30 cellular contexts compared by ENCODE assay signal in genomic region chr12:27052176-27052575, GRCh38. TPM values are rescaled to one million over a fixed set of nuclear protein-coding genes. Genes with fewer than 3 reads are reported as not detected.
"Had no signal": no experiment of that assay in that cellular context is flagged by ENCODE, and none has a peak within 500 bp of the region (broad histone marks: within the 10 kb centered on the region; RNA-seq: fewer than 3 reads in every experiment).

No MANE protein-coding gene starts in this region.

- DNase-seq: activated CD4-positive, alpha-beta T cell treated with anti-CD3 and anti-CD28 coated beads for 48 hours; activated CD4-positive, alpha-beta T cell treated with anti-CD3 and anti-CD28 coated beads, Interleukin-2, amount 50 U/mL, for 4 hours; activated CD8-positive, alpha-beta memory T cell treated with anti-CD3 and anti-CD28 coated beads, Interleukin-2, amount 50 U/mL, for 48 hours; activated CD8-positive, alpha-beta T cell treated with anti-CD3 and anti-CD28 coated beads, Interleukin-2, amount 10 ng/mL, durations not matched to agents 7 days and 5 days; activated effector memory CD4-positive, alpha-beta T cell treated with Interleukin-2 at 50 U/mL for 16 hours; activated naive CD4-positive, alpha-beta T cell; activated T-cell treated with anti-CD3 and anti-CD28 coated beads, Interleukin-2, amount 50 U/mL, for 1 hour; aorta; KG1; MG63; MV-4-11; NCI-H1105; NCI-H1436 treated with DMSO at 0.1 percent for 48 hours; NCI-H187; NCI-H2081; NCI-H2171; NCI-H2227 treated with DMSO at 0.1 percent for 48 hours; NCI-H526; NCI-H774; RPMI8226; SHP77 had no signal

- H3K4me1 ChIP-seq: SJSA1 had no signal

- H3K9me3 ChIP-seq: MG63, SJSA1 had no signal

- H3K36me3 ChIP-seq: MG63 had no signal

- H3K27me3 ChIP-seq: MG63, SJSA1 had no signal

- ATAC-seq: activated CD4-positive, CD25-positive, alpha-beta regulatory T cell treated with anti-CD3 and anti-CD28 coated beads, Interleukin-2, amount 50 U/mL, for 24 hours; activated CD8-positive, alpha-beta T cell treated with anti-CD3 and anti-CD28 coated beads, Interleukin-2, amount 10 ng/mL, durations not matched to agents 7 days and 5 days; Panc1; SK-N-SH treated with all-trans-retinoic acid at 6 μM for 48 hours had no signal

- H3K27ac ChIP-seq: SJSA1 had no signal

- H3K4me3 ChIP-seq: MG63, SJSA1 had no signal

RNA-seq across cellular contexts. Expression of gene C12orf71, which starts 30.2 kb away (rescaled TPM):
- total RNA-seq: activated CD8-positive, alpha-beta T cell treated with anti-CD3 and anti-CD28 coated beads, Interleukin-2, amount 10 ng/mL, durations not matched to agents 7 days and 5 days; activated T-helper 1 cell treated with anti-CD3 and anti-CD28 coated beads, Interleukin-12 subunit alpha, Interleukin-12 subunit beta, Interleukin-2, Interleukin-4 antibody, amounts not matched to agents 30 ng/mL and 10 ng/mL and 1 ng/mL, durations not matched to agents 14 hours and 24 hours and 36 hours; aorta; LHCN-M2; NCI-H460; OCI-LY7; SJSA1 had no signal
- polyA plus RNA-seq: aorta, IgD-negative memory B cell had no signal
